ENCODE assay signal across 7 cellular contexts in genomic region chr1:22105611-22106207, GRCh38. TPM values are rescaled to one million over a fixed set of nuclear protein-coding genes. Genes with fewer than 3 reads are reported as not detected.
DNase-seq lines count a peak whose midpoint lies in the region; ATAC-seq, FAIRE-seq and TF ChIP-seq lines count a peak whose summit lies in the region.

No MANE protein-coding gene starts in this region.

- H2BK5ac ChIP-seq in IMR-90 (ENCODE audit: low read depth, low read length, poor library complexity, severe bottlenecking): no peak overlapping the region

- no peak overlapping the region for H4K8ac ChIP-seq in IMR-90 (ENCODE audit: low read depth in 2 of 2, low read length in 2 of 2)

- no peak overlapping the region for H3K23ac ChIP-seq in IMR-90 (ENCODE audit: low read depth, low read length)

- intact Hi-C loops in IMR-90 (cut with micrococcal nuclease): loop anchor here (1.0 to 10.0 kb wide), 3 partner anchors 172 to 539 kb away; partner anchors contain the start of gene C1QC

- H2BK120ac ChIP-seq in IMR-90 (ENCODE audit: low read depth, low read length): no peak overlapping the region

- no peak for TF ChIP-seq EP300 in suprapubic skin (IDR thresholded peaks at IDR 0.05)

- no peaks in the 10 kb centered on the region for H3K9me2 ChIP-seq in OCI-LY1 (ENCODE audit: low read depth, low read length)

- no peaks in the 10 kb centered on the region for H3K79me2 ChIP-seq in OCI-LY1 (ENCODE audit: insufficient read depth, low read length)

- POLR2A ChIA-PET in IMR-90 (lab: Charles Lee; ENCODE audit: unreplicated experiment): no interaction called here

- 50% methylated on average over 2 of the region's 5 CpGs; no CpG with 5 or more reads in 1 of the 2 experiments for WGBS in IMR-90 (ENCODE audit: extremely low coverage in 2 of 2, insufficient read length in 1 of 2), 2 experiments
- 56% methylated on average over 5 of the region's 5 CpGs for whole genome bisulfite sequencing in suprapubic skin

- no peak overlapping the region for H4K91ac ChIP-seq in IMR-90 (ENCODE audit: insufficient read depth, low read depth, low read length)

- no peak overlapping the region for H2BK20ac ChIP-seq in IMR-90 (ENCODE audit: low read depth, low read length)

- peak; percentile 77 for ATAC-seq in IMR-90 (ENCODE audit: low read depth)
- ATAC-seq in HG02852 (IDR thresholded peaks at IDR 0.05; ENCODE audit: unreplicated experiment): no peak

- H2AK9ac ChIP-seq in IMR-90 (replicated peaks; ENCODE audit: low read depth, low read length, poor library complexity): no peak overlapping the region

- no peak overlapping the region for H2BK15ac ChIP-seq in IMR-90 (ENCODE audit: low read depth, low read length)

- H3K27me3 ChIP-seq in IMR-90 (ENCODE audit: control insufficient read depth, insufficient read depth, low read length) (no peaks in the 10 kb centered on the region), OCI-LY1 (ENCODE audit: insufficient read depth, low read length) (no peaks in the 10 kb centered on the region), suprapubic skin (no peaks in the 10 kb centered on the region)

- H4K5ac ChIP-seq in IMR-90 (ENCODE audit: low read depth, low read length): no peak overlapping the region

- TF ChIP-seq CTCF in IMR-90 (conservative IDR thresholded peaks at IDR 0.05; ENCODE audit: low read depth, low read length): peak; percentile 76
- TF ChIP-seq CTCF in OCI-LY1 (IDR thresholded peaks at IDR 0.05; ENCODE audit: low read length): peak; percentile 76
- peak; percentile 67 to 82 for TF ChIP-seq CTCF in suprapubic skin (IDR thresholded peaks at IDR 0.05)

- no peak overlapping the region for H3K18ac ChIP-seq in IMR-90 (ENCODE audit: low read depth, low read length)

- BruUV-seq in IMR-90 (replicated peaks; lab: Mats Ljungman, UMichigan): no TSS peak

- no peak overlapping the region for H3K56ac ChIP-seq in IMR-90 (ENCODE audit: extremely low read depth, insufficient read depth, low read length)

- no peak for TF ChIP-seq POLR2A in IMR-90 (IDR thresholded peaks at IDR 0.05; ENCODE audit: low read depth, low read length)
- no peak for TF ChIP-seq POLR2A in suprapubic skin (IDR thresholded peaks at IDR 0.05)

- H4K20me1 ChIP-seq in IMR-90 (ENCODE audit: insufficient read depth, low read length): peaks cover 86% of the 10 kb centered on the region
- H4K20me1 ChIP-seq in OCI-LY1 (ENCODE audit: insufficient read depth, low read length): no peaks in the 10 kb centered on the region

- dilution Hi-C loops in IMR-90 (cut with HindIII; ENCODE audit: low sequenced_read_pairs, unreplicated experiment): no loop called here

- TF ChIP-seq RAD21 in IMR-90 (IDR thresholded peaks at IDR 0.05; ENCODE audit: low read length): peak; percentile 74

- H3K9ac ChIP-seq in IMR-90 (ENCODE audit: low read depth, low read length) (no peak overlapping the region), OCI-LY1 (ENCODE audit: low read length) (no peak overlapping the region)

- no peak overlapping the region for H3K4me2 ChIP-seq in IMR-90 (ENCODE audit: low read depth, low read length)
- H3K4me2 ChIP-seq in OCI-LY1 (ENCODE audit: low read length): no peak overlapping the region

- H3K14ac ChIP-seq in IMR-90 (replicated peaks; ENCODE audit: low read depth, low read length): no peak overlapping the region

- H3K9me3 ChIP-seq in IMR-90 (ENCODE audit: control insufficient read depth, insufficient read depth, low read length) (no peaks in the 10 kb centered on the region), OCI-LY1 (ENCODE audit: low read length) (no peaks in the 10 kb centered on the region), suprapubic skin (no peaks in the 10 kb centered on the region)

- FAIRE-seq in islet of Langerhans (lab: Jason Lieb, UNC): peak; percentile 95

- peaks cover 6% of the 10 kb centered on the region for H3K9me1 ChIP-seq in IMR-90 (ENCODE audit: insufficient read depth, low read length)

- peak; percentile 40 for DNase-seq in Daoy (ENCODE audit: low read depth)
- peak; percentile 69 for DNase-seq in IMR-90
- DNase-seq in astrocyte of the hippocampus (ENCODE audit: low read depth, low spot score): peak; percentile 70
- no peak for DNase-seq in suprapubic skin (ENCODE audit: low spot score in 2 of 2)

- H3K36me3 ChIP-seq in IMR-90 (ENCODE audit: control insufficient read depth, insufficient read depth, low read length): peaks cover 17% of the 10 kb centered on the region
- peaks cover 27% of the 10 kb centered on the region; the same call in 1 of the 2 replicates for H3K36me3 ChIP-seq in OCI-LY1 (ENCODE audit: insufficient read depth, low read length)
- H3K36me3 ChIP-seq in suprapubic skin: peaks cover 5% of the 10 kb centered on the region

- H2AFZ ChIP-seq in IMR-90 (replicated peaks; ENCODE audit: low read length, poor library complexity) (no peak overlapping the region), OCI-LY1 (ENCODE audit: low read length) (no peak overlapping the region)

- H3K4me3 ChIP-seq in IMR-90 (ENCODE audit: insufficient read depth, low read depth, low read length) (no peak overlapping the region), OCI-LY1 (ENCODE audit: low read depth, low read length, poor library complexity, severe bottlenecking) (no peak overlapping the region), suprapubic skin (no peak overlapping the region)

- H3K27ac ChIP-seq in IMR-90 (ENCODE audit: insufficient read depth, low read length) (no peak overlapping the region), OCI-LY1 (ENCODE audit: low read depth, low read length, poor library complexity, severe bottlenecking) (no peak overlapping the region), suprapubic skin (no peak overlapping the region)

- no peak overlapping the region for H2AK5ac ChIP-seq in IMR-90 (ENCODE audit: low read depth, low read length)

- peaks cover 46 to 83% of the 10 kb centered on the region in 2 experiments for H3K79me1 ChIP-seq in IMR-90 (ENCODE audit: low read depth in 1 of 2, low read length in 2 of 2)

- no peaks in the 10 kb centered on the region for H3F3A ChIP-seq in OCI-LY1 (ENCODE audit: insufficient read depth, low read length)

- peaks cover 9% of the 10 kb centered on the region for H3K4me1 ChIP-seq in IMR-90 (ENCODE audit: control insufficient read depth, insufficient read depth, low read length)
- H3K4me1 ChIP-seq in OCI-LY1 (ENCODE audit: insufficient read depth, low read length, severe bottlenecking): no peaks in the 10 kb centered on the region
- peaks cover 2% of the 10 kb centered on the region for H3K4me1 ChIP-seq in suprapubic skin

- CTCF ChIA-PET in IMR-90 (lab: Yijun Ruan, JAX): interaction anchor here (1.4 kb wide), 1 partner anchor 10 kb away, joined by 4 read pairs; no protein-coding TSS in a partner anchor

- H3K4ac ChIP-seq in IMR-90 (ENCODE audit: low read depth, low read length): no peak overlapping the region

- in situ Hi-C loops in IMR-90 (cut with MboI; ENCODE audit: low sequenced_read_pairs): loop anchor here (5.0 kb wide), 1 partner anchor 312 kb away; no protein-coding TSS in a partner anchor

TF ChIP-seq in IMR-90, 13 proteins besides CTCF, POLR2A, EP300 and RAD21:
- TF ChIP-seq NFE2L2 (IDR thresholded peaks at IDR 0.05; ENCODE audit: low read depth, low read length) (no peak), SMC3 (IDR thresholded peaks at IDR 0.05; ENCODE audit: low read depth, low read length) (peak; percentile 80), CEBPB (IDR thresholded peaks at IDR 0.05; ENCODE audit: low read depth, low read length) (no peak), RCOR1 (IDR thresholded peaks at IDR 0.05; ENCODE audit: insufficient replicate concordance, low read length) (no peak), MAZ (IDR thresholded peaks at IDR 0.05; ENCODE audit: borderline replicate concordance, low read depth, low read length) (no peak), USF2 (IDR thresholded peaks at IDR 0.05; ENCODE audit: low read depth, low read length) (no peak)

RNA-seq across cellular contexts. Expression of gene WNT4, which starts 37.2 kb away (rescaled TPM):
- total RNA-seq in Daoy (2014; rRNA removed; shearing (Covaris generic)): 0.29 TPM in 1 of 2 replicates, not detected in the other
- not detected in 2 replicates for total RNA-seq in IMR-90 (2012; rRNA removed)
- not detected in 2 replicates for polyA plus RNA-seq in IMR-90 (2012; rRNA removed)
- polyA plus RNA-seq in IMR-90 (2012; cell fraction: cytosol; rRNA removed): 0.01 TPM in 1 of 2 replicates, not detected in the other
- not detected in 2 replicates for polyA plus RNA-seq in IMR-90 (2012; cell fraction: nucleus; rRNA removed; ENCODE audit: low replicate concordance)
- total RNA-seq in suprapubic skin: 10 to 100 TPM; 21.3 to 42.7 (median 24.5) TPM

RNA-seq across cellular contexts. Expression of gene CDC42, which starts 53.2 kb away (rescaled TPM):
- 404 and 424 TPM in 2 replicates for total RNA-seq in Daoy (2014; rRNA removed; shearing (Covaris generic))
- total RNA-seq in IMR-90 (2012; rRNA removed): 609 and 676 TPM in 2 replicates
- 143 and 162 TPM in 2 replicates for polyA plus RNA-seq in IMR-90 (2012; rRNA removed)
- 33.0 and 68.9 TPM in 2 replicates for polyA plus RNA-seq in IMR-90 (2012; cell fraction: cytosol; rRNA removed)
- 7.9 and 79.6 TPM in 2 replicates for polyA plus RNA-seq in IMR-90 (2012; cell fraction: nucleus; rRNA removed; ENCODE audit: low replicate concordance)
- total RNA-seq in suprapubic skin: 100 to 1,000 TPM; 108 to 223 (median 200) TPM

Comparison
In these comparisons a context has a peak if more than half of its experiments do, and no peak if none do; other contexts are left out.
1. DNase-seq: peak in Daoy (single experiment), IMR-90 (single experiment) and astrocyte of the hippocampus (single experiment); none in suprapubic skin (0 of 2).
2. RNA of gene WNT4, which starts 37.2 kb away (total RNA-seq): 21.3 to 42.7 TPM in suprapubic skin; 0.29 TPM in Daoy and not detected in IMR-90; every median in the first group is over 10 times any median in the second.
3. Peak in every context shown above with its lines, with median percentiles within 50 percentile points of each other: CTCF ChIP-seq.